In genomic region chr6:26312501-26313390, GRCh38 we compare ENCODE assay signal across 8 cellular contexts. TPM values are rescaled to one million over a fixed set of nuclear protein-coding genes. Genes with fewer than 3 reads are reported as not detected.
DNase-seq lines count a peak whose midpoint lies in the region; ATAC-seq, FAIRE-seq and TF ChIP-seq lines count a peak whose summit lies in the region.

No MANE protein-coding gene starts in this region.

- no peaks in the 10 kb centered on the region for H3K9me1 ChIP-seq in K562 (ENCODE audit: control insufficient read depth, insufficient read depth, low read length)

- POLR2A ChIA-PET in HCT116 (lab: Charles Lee) (interaction anchor here (0.8 to 1.1 kb wide), 3 partner anchors 113 to 188 kb away, joined by 3 to 5 read pairs (median 3); a partner anchor contains a TSS), K562 (lab: Yijun Ruan, JAX) (interaction anchor here (0.5 to 7.1 kb wide), 7 partner anchors 10 to 225 kb away, joined by 3 to 65 read pairs (median 6); partner anchors contain the start of gene HMGN4)

- DNase-seq in D341Med (ENCODE audit: low spot score) = peak; percentile 47
- peak; percentile 84 for DNase-seq in HCT116 (ENCODE audit: low read depth, low spot score)
- peak; percentile 73 to 78 for DNase-seq in NCI-H1930 (lab: John Stamatoyannopoulos, UW)
- peak; percentile 69 to 95 (median 72) for DNase-seq in K562 (ENCODE audit: extremely low read depth in 1 of 4, low spot score in 3 of 4)
- no peak for DNase-seq in NCI-H1048 (lab: John Stamatoyannopoulos, UW)

- FAIRE-seq in TTC549 (lab: Jason Lieb, UNC) (peak; percentile 45), K562 (lab: Jason Lieb, UNC) (peak; percentile 88)

- H3K9me3 ChIP-seq in HCT116 (ENCODE audit: control insufficient read depth in 1 of 2, insufficient read depth in 1 of 2, low read depth in 1 of 2, low read length in 2 of 2) (no peaks in the 10 kb centered on the region), K562 (replicated peaks; ENCODE audit: control insufficient read depth, insufficient read depth, low read depth, low read length) (no peaks in the 10 kb centered on the region), iPS-18a (ENCODE audit: control insufficient read depth, low read depth, low read length) (no peaks in the 10 kb centered on the region), skeletal muscle satellite cell (replicated peaks; ENCODE audit: low read length) (no peaks in the 10 kb centered on the region)

- H3K4me3 ChIP-seq in HCT116 (replicated peaks in 1 of 2; ENCODE audit: low read depth in 1 of 2, low read length in 2 of 2) (peak overlapping the region; percentile 28 to 34), K562 (peak overlapping the region; percentile 53), iPS-18a (ENCODE audit: low read length) (peak overlapping the region; percentile 100), skeletal muscle satellite cell (ENCODE audit: low read length) (peak overlapping the region; percentile 70)

- no peak for TF ChIP-seq CTCF in HCT116 (IDR thresholded peaks at IDR 0.05 in 2 of 3, conservative IDR thresholded peaks at IDR 0.05 in 1 of 3; ENCODE audit: borderline replicate concordance in 1 of 3, insufficient read depth in 1 of 3, low read depth in 2 of 3, low read length in 2 of 3)
- no peak; a peak in 1 of 6 replicates for TF ChIP-seq CTCF in K562 (IDR thresholded peaks at IDR 0.05 in 2 of 3, conservative IDR thresholded peaks at IDR 0.05 in 1 of 3; ENCODE audit: insufficient read depth in 2 of 3, low read depth in 1 of 3, low read length in 3 of 3)

- H4K20me1 ChIP-seq in HCT116 (ENCODE audit: insufficient read depth) (no peaks in the 10 kb centered on the region), K562 (replicated peaks; ENCODE audit: control insufficient read depth, insufficient read depth, low read length) (no peaks in the 10 kb centered on the region)

- H3K4me2 ChIP-seq in HCT116 (ENCODE audit: low read length) (peak overlapping the region; percentile 62), K562 (ENCODE audit: insufficient read depth, low read length) (peak overlapping the region; percentile 98), skeletal muscle satellite cell (ENCODE audit: low read length) (peak overlapping the region; percentile 76)

- WGBS in K562 (ENCODE audit: insufficient coverage, low coverage, missing lambda C conversion rate) = under 1% methylated on average over 34 of the region's 34 CpGs

- H3K27me3 ChIP-seq in HCT116 (ENCODE audit: insufficient read depth, low read length) (no peaks in the 10 kb centered on the region), K562 (ENCODE audit: control insufficient read depth in 2 of 2, insufficient read depth in 2 of 2, low read length in 2 of 2) (no peaks in the 10 kb centered on the region), iPS-18a (ENCODE audit: control insufficient read depth, insufficient read depth, low read length) (no peaks in the 10 kb centered on the region), skeletal muscle satellite cell (ENCODE audit: control insufficient read depth, insufficient read depth, low read length) (no peaks in the 10 kb centered on the region)

- H3K4me1 ChIP-seq in HCT116 (ENCODE audit: control insufficient read depth in 1 of 2, insufficient read depth in 2 of 2, low read length in 2 of 2) = peaks cover 23 to 62% of the 10 kb centered on the region in 2 experiments
- H3K4me1 ChIP-seq in K562 (replicated peaks in 1 of 2; ENCODE audit: control insufficient read depth in 2 of 2, insufficient read depth in 2 of 2, low read length in 2 of 2) = peaks cover 4 to 34% of the 10 kb centered on the region in 2 experiments
- H3K4me1 ChIP-seq in iPS-18a (ENCODE audit: control insufficient read depth, low read depth, low read length) = no peaks in the 10 kb centered on the region
- H3K4me1 ChIP-seq in skeletal muscle satellite cell (ENCODE audit: control insufficient read depth, insufficient read depth, low read length) = peaks cover 25% of the 10 kb centered on the region

- H3K27ac ChIP-seq in HCT116 (ENCODE audit: low read depth, low read length) = peak overlapping the region; percentile 44
- peak overlapping the region; percentile 66 for H3K27ac ChIP-seq in K562 (ENCODE audit: extremely low read depth, low read depth, low read length)
- H3K27ac ChIP-seq in iPS-18a (ENCODE audit: low read length) = no peak overlapping the region

- H3K9ac ChIP-seq in HCT116 (ENCODE audit: low read length) (peak overlapping the region; percentile 19; the same call in 1 of the 2 replicates), K562 (ENCODE audit: insufficient read depth in 1 of 2, low read depth in 2 of 2, low read length in 2 of 2) (peak overlapping the region; percentile 74 to 79), iPS-18a (ENCODE audit: low read length) (peak overlapping the region; percentile 51), skeletal muscle satellite cell (ENCODE audit: low read depth, low read length) (peak overlapping the region; percentile 48)

- TF ChIP-seq EP300 in K562 (IDR thresholded peaks at IDR 0.05; ENCODE audit: low read length) = peak; percentile 65

- no TSS peak for BruUV-seq in HCT116 (replicated peaks; lab: Mats Ljungman, UMichigan)
- BruUV-seq in K562 (replicated peaks; lab: Mats Ljungman, UMichigan) = no TSS peak

- CTCF ChIA-PET in HCT116 (lab: Charles Lee) = interaction anchor here (1.7 kb wide), 1 partner anchor 10 kb away, joined by 6 read pairs; no protein-coding TSS in a partner anchor
- CTCF ChIA-PET in K562 (lab: Yijun Ruan, JAX; ENCODE audit: low intra/inter-chr PET ratio) = interaction anchor here (0.7 to 1.0 kb wide), 2 partner anchors 46 to 1240 kb away, joined by 3 to 4 read pairs; no protein-coding TSS in a partner anchor

- H3K36me3 ChIP-seq in HCT116 (ENCODE audit: control insufficient read depth in 1 of 2, insufficient read depth in 2 of 2, low read length in 2 of 2) (no peaks in the 10 kb centered on the region), K562 (ENCODE audit: control insufficient read depth, insufficient read depth, low read length) (no peaks in the 10 kb centered on the region), iPS-18a (ENCODE audit: control insufficient read depth, low read depth, low read length) (no peaks in the 10 kb centered on the region), skeletal muscle satellite cell (ENCODE audit: insufficient read depth, low read length) (no peaks in the 10 kb centered on the region)

- RAD21 ChIA-PET in HCT116 (lab: Charles Lee; ENCODE audit: low non-redundant PET in 1 of 2, low total read pairs in 2 of 2, uncharacterized antibody in 2 of 2, unreplicated experiment in 2 of 2) = no interaction called here

- intact Hi-C loops in HCT116 (cut with micrococcal nuclease) (loop anchor here (1.0 to 10.0 kb wide), 7 partner anchors 10 to 1582 kb away; partner anchors contain the start of gene HMGN4), K562 (cut with micrococcal nuclease) (loop anchor here (1.0 to 5.0 kb wide), 6 partner anchors 10 to 242 kb away; partner anchors contain the start of gene HMGN4)

- TF ChIP-seq POLR2A in HCT116 (IDR thresholded peaks at IDR 0.05; ENCODE audit: borderline replicate concordance, extremely low read depth, insufficient read depth, insufficient read length) (no peak), K562 (conservative IDR thresholded peaks at IDR 0.05) (no peak)

- H2AFZ ChIP-seq in HCT116 (ENCODE audit: low read depth, low read length, poor library complexity, severe bottlenecking) = peak overlapping the region; percentile 67
- H2AFZ ChIP-seq in K562 (ENCODE audit: low read depth, low read length) = peak overlapping the region; percentile 92

- no peaks in the 10 kb centered on the region for H3K9me2 ChIP-seq in HCT116 (ENCODE audit: insufficient read depth)

- in situ Hi-C loops in K562 (cut with MboI) = loop anchor here (5.0 kb wide), 1 partner anchor 95 kb away; a partner anchor contains a TSS

- TF ChIP-seq RAD21 in HCT116 (IDR thresholded peaks at IDR 0.05; ENCODE audit: low read depth) (no peak), K562 (CRISPR knock-in tag; conservative IDR thresholded peaks at IDR 0.05 in 1 of 2, IDR thresholded peaks at IDR 0.05 in 1 of 2) (peak in 1 of 2 experiments; percentile 45; a peak in 2 of 4 replicates)

- ATAC-seq in HCT116 (peak; percentile 75), K562 (peak; percentile 76)

- H3K79me2 ChIP-seq in HCT116 (ENCODE audit: insufficient read depth, low read length) = no peaks in the 10 kb centered on the region
- H3K79me2 ChIP-seq in K562 (ENCODE audit: control insufficient read depth, insufficient read depth, low read length) = no peaks in the 10 kb centered on the region

TF ChIP-seq in HCT116, 20 proteins besides CTCF, POLR2A, EP300 and RAD21 (continues in another document):
- peak; percentile 96 for TF ChIP-seq ATF3 (IDR thresholded peaks at IDR 0.05)
- TF ChIP-seq FOSL1 (IDR thresholded peaks at IDR 0.05; ENCODE audit: low read depth) = peak; percentile 1; the same call in 1 of the 2 replicates

TF ChIP-seq in K562, 482 proteins besides CTCF, POLR2A, EP300 and RAD21 (continues in another document):
- TF ChIP-seq TEAD1 (CRISPR knock-in tag; IDR thresholded peaks at IDR 0.05) = peak in 1 of 2 experiments; percentile 11; a peak in 3 of 4 replicates
- 0 out of 2 replicates have a peak, but pooled peaks have one; percentile 25 for TF ChIP-seq HDAC2 (IDR thresholded peaks at IDR 0.05)
- TF ChIP-seq TOE1 (IDR thresholded peaks at IDR 0.05; ENCODE audit: borderline replicate concordance) = peak; percentile 41; the same call in 1 of the 2 replicates
- TF ChIP-seq TOE1 (CRISPR knock-in tag; IDR thresholded peaks at IDR 0.05; ENCODE audit: borderline replicate concordance, low read depth) = 0 out of 2 replicates have a peak, but pooled peaks have one; percentile 60
- TF ChIP-seq L3MBTL2 (IDR thresholded peaks at IDR 0.05) = peak; percentile 61

RNA-seq across cellular contexts. Expression of gene BTN3A2, which starts 52.3 kb away (rescaled TPM):
- total RNA-seq in HCT116 (2021; ENCODE audit: unreplicated experiment) = 14.1 TPM
- polyA plus RNA-seq in HCT116 (2012) = 10.8 and 12.9 TPM in 2 replicates
- total RNA-seq in K562 (2011; cell fraction: chromatin; rRNA removed; ENCODE audit: low replicate concordance) = 20.7 and 24.8 TPM in 2 replicates
- 11.8 and 12.0 TPM in 2 replicates for total RNA-seq in K562 (2011; cell fraction: nucleolus; rRNA removed)
- total RNA-seq in K562 (2011; cell fraction: nucleoplasm; rRNA removed) = 14.7 and 20.5 TPM in 2 replicates
- 2.7 and 3.1 TPM in 2 replicates for total RNA-seq in K562 (2014; rRNA removed)
- total RNA-seq in K562 (2014; rRNA removed; fragmentation: Illumina TruSeq; extraction: Trizol) = 5.8 and 6.8 TPM in 2 replicates
- total RNA-seq in K562 (2015; rRNA removed; fragmentation: Illumina TruSeq; extraction: Trizol) = 4.4 and 5.3 TPM in 2 replicates
- 5.1 and 6.4 TPM in 2 replicates for total RNA-seq in K562 (2021)
- 10.1 and 11.2 TPM in 2 replicates for polyA plus RNA-seq in K562 (2011; rRNA removed)
- 3.7 and 5.9 TPM in 2 replicates for polyA plus RNA-seq in K562 (2011; cell fraction: cytosol; rRNA removed)
- polyA plus RNA-seq in K562 (2011; cell fraction: nucleus; rRNA removed) = 19.2 and 19.7 TPM in 2 replicates
- 5.5 and 7.0 TPM in 2 replicates for polyA plus RNA-seq in K562 (2012)
- polyA plus RNA-seq in K562 (2014; fragmentation: Illumina TruSeq; extraction: Trizol) = 6.1 and 7.6 TPM in 2 replicates
- 1 to 10 TPM; 3.5 to 7.5 TPM for polyA plus RNA-seq in K562 (2014; fragmentation: Nextera tagmentation; extraction: Ambion mirVana)
- 6.2 and 7.7 TPM in 2 replicates for polyA plus RNA-seq in K562 (2014; rRNA removed)
- 15.3 and 16.2 TPM in 2 replicates for polyA minus RNA-seq in K562 (2011; rRNA and poly(A)+ RNA removed)
- 4.1 and 5.9 TPM in 2 replicates for polyA minus RNA-seq in K562 (2011; cell fraction: cytosol; rRNA and poly(A)+ RNA removed)
- 4.7 and 11.4 TPM in 2 replicates for polyA minus RNA-seq in K562 (2011; cell fraction: nucleus; rRNA and poly(A)+ RNA removed)
- 14.2 and 14.4 TPM in 2 replicates for total RNA-seq in skeletal muscle satellite cell (2012; rRNA removed)

Comparison
In these comparisons a context has a peak if more than half of its experiments do, and no peak if none do; other contexts are left out.
1. H3K4me3 ChIP-seq: peak in every context shown above with its lines; median percentile 100 in iPS-18a; 70 in skeletal muscle satellite cell; 53 in K562; 31 in HCT116.
2. H3K9ac ChIP-seq: peak in every context shown above with its lines; median percentile 76 in K562; 51 in iPS-18a; 48 in skeletal muscle satellite cell; 19 in HCT116.